Comparison of ENCODE assay signal across 8 cellular contexts in the genomic region with DNA sequence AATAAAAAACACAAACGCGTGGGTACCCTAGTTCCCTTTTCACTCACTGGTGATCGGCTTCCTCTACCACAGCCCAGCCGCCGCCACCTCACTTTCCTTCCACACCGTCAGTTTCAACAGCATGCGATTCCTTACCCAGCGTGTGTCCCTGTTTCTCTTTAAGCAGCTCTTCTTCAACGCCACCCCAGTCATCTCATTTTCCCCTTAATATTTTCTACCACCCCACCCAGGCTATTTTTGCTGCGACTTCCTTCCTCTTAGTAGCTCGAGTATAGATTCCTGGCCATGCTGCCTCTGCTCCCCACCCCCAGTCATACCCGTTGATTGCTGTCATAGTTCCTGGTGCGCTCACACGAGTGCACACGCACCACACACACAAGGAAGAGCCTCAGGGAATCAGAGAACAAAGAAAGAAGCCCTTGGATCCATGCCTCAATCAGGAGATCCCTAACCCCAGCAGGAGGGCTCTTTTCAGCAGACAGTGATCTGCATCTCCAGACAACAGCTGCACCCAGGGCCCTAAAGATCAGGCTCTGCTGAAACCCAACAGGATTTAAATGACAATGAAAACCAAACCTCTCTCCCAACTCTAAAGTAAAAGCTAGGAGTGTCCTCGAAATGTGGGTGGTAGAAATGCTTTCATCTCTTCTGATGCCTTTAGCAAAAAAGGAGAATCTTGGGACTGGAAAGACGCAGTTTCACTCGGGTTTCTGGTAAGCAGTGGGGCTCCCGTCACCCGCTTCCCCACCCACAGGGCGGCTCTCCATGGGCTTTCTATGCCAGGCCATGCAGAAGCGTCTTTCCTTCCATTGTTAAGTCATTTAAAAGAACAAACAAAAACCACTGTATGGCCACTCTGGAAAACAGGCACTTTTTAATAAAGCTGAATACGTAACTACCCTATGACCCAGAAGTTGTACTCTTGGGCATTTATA. TPM values are rescaled to one million over a fixed set of nuclear protein-coding genes. Genes with fewer than 3 reads are reported as not detected.
DNase-seq lines count a peak whose midpoint lies in the region; ATAC-seq and TF ChIP-seq lines count a peak whose summit lies in the region.

No MANE protein-coding gene starts in this region.

- H3K4me1 Mint-ChIP-seq in T-helper 17 cell (peaks cover 49% of the 10 kb centered on the region), chondrocyte (ENCODE audit: low read depth) (peaks cover 57% of the 10 kb centered on the region)

- peak overlapping the region; percentile 98 for H3K27ac Mint-ChIP-seq in T-helper 17 cell
- peak overlapping the region; percentile 99 for H3K27ac Mint-ChIP-seq in chondrocyte (ENCODE audit: unreplicated experiment)

- H3K9ac ChIP-seq in MM.1S (ENCODE audit: low read length): peak overlapping the region; percentile 94

- H3K4me3 Mint-ChIP-seq in T-helper 17 cell: peak overlapping the region; percentile 94
- peak overlapping the region; percentile 72 for H3K4me3 Mint-ChIP-seq in chondrocyte (ENCODE audit: unreplicated experiment)

- peak overlapping the region; percentile 97 for H3K27ac ChIP-seq in MM.1S (ENCODE audit: low read length)

- TF ChIP-seq CTCF in MM.1S (IDR thresholded peaks at IDR 0.05; ENCODE audit: low read length) (no peak), chondrocyte (IDR thresholded peaks at IDR 0.05) (no peak), kidney epithelial cell (IDR thresholded peaks at IDR 0.05; ENCODE audit: insufficient read depth, low read length, poor library complexity, severe bottlenecking) (no peak)

- H3K9me3 Mint-ChIP-seq in chondrocyte (ENCODE audit: low read depth): no peaks in the 10 kb centered on the region

- ATAC-seq in T-helper 17 cell: peak; percentile 58
- no peak for ATAC-seq in HG03469 (IDR thresholded peaks at IDR 0.05; ENCODE audit: unreplicated experiment)

- peaks cover 50% of the 10 kb centered on the region for H3K4me1 ChIP-seq in MM.1S (ENCODE audit: low read length)

- H3F3A ChIP-seq in MM.1S (ENCODE audit: insufficient read depth, low read length): peaks cover 68% of the 10 kb centered on the region

- H3K4me2 ChIP-seq in MM.1S (ENCODE audit: low read depth, low read length): peak overlapping the region; percentile 92

- peak overlapping the region; percentile 59 for H3K4me3 ChIP-seq in MM.1S (ENCODE audit: low read length)
- no peak overlapping the region for H3K4me3 ChIP-seq in kidney epithelial cell (ENCODE audit: low read depth, low read length)

- H3K9me2 ChIP-seq in MM.1S (replicated peaks; ENCODE audit: insufficient read depth, low read length): no peaks in the 10 kb centered on the region

- H3K27me3 ChIP-seq in MM.1S (replicated peaks; ENCODE audit: insufficient read depth, low read length): no peaks in the 10 kb centered on the region
- no peaks in the 10 kb centered on the region for H3K27me3 ChIP-seq in kidney epithelial cell (ENCODE audit: control insufficient read depth, insufficient read depth, low read length)

- H3K36me3 Mint-ChIP-seq in T-helper 17 cell (ENCODE audit: low read depth): peaks cover 4% of the 10 kb centered on the region
- peaks cover 13% of the 10 kb centered on the region for H3K36me3 Mint-ChIP-seq in chondrocyte (ENCODE audit: low read depth)

- H3K9me3 ChIP-seq in MM.1S (replicated peaks; ENCODE audit: insufficient read depth, low read length) (no peaks in the 10 kb centered on the region), T-helper 17 cell (ENCODE audit: control insufficient read depth, low read length, poor library complexity, severe bottlenecking) (no peaks in the 10 kb centered on the region)

- H2AFZ ChIP-seq in MM.1S (ENCODE audit: low read length): no peak overlapping the region

- H3K79me2 ChIP-seq in MM.1S (ENCODE audit: low read length): peaks cover 89% of the 10 kb centered on the region

- H3K27me3 Mint-ChIP-seq in T-helper 17 cell (no peaks in the 10 kb centered on the region), chondrocyte (ENCODE audit: low read depth) (no peaks in the 10 kb centered on the region)

- no peaks in the 10 kb centered on the region for H4K20me1 ChIP-seq in MM.1S (ENCODE audit: insufficient read depth, low read length)

- DNase-seq in ELR (ENCODE audit: low read depth) (peak; percentile 85), MM.1S (peak; percentile 49), T-helper 17 cell (no peak), chondrocyte (ENCODE audit: low spot score) (no peak), kidney epithelial cell (ENCODE audit: low read depth) (peak; percentile 37)
- DNase-seq in stimulated activated CD4-positive, alpha-beta T cell treated with anti-CD3 and anti-CD28 coated beads, Interleukin-2, amount 100 ng/mL, for 24 hours: peak; percentile 69 to 76
- DNase-seq in central memory CD4-positive, alpha-beta T cell: no peak

- peaks cover 4% of the 10 kb centered on the region; the same call in 1 of the 2 replicates for H3K36me3 ChIP-seq in MM.1S (replicated peaks; ENCODE audit: insufficient read depth, low read length)
- H3K36me3 ChIP-seq in kidney epithelial cell (ENCODE audit: control insufficient read depth, insufficient read depth, low read length): peaks cover 3% of the 10 kb centered on the region

RNA-seq across cellular contexts. Expression of gene VPS37B, which starts 23.8 kb away (rescaled TPM):
- 10 to 100 TPM; 82.2 to 90.5 TPM for total RNA-seq in T-helper 17 cell
- 17.4 to 25.3 TPM (median 24.4 TPM) in 3 replicates for total RNA-seq in chondrocyte
- total RNA-seq in kidney epithelial cell: 81.5 and 83.9 TPM in 2 replicates

RNA-seq across cellular contexts. Expression of gene HIP1R, which starts 36.9 kb away (rescaled TPM):
- total RNA-seq in T-helper 17 cell (10 to 100 TPM; 61.5 to 67.4 TPM), chondrocyte (13.8 to 14.1 TPM (median 13.8 TPM) in 3 replicates), kidney epithelial cell (86.5 and 108 TPM in 2 replicates)

Comparison
In these comparisons a context has a peak if more than half of its experiments do, and no peak if none do; other contexts are left out.
1. DNase-seq: peak in ELR (single experiment), MM.1S (single experiment), kidney epithelial cell (single experiment) and stimulated activated CD4-positive, alpha-beta T cell treated with anti-CD3 and anti-CD28 coated beads, Interleukin-2, amount 100 ng/mL, for 24 hours (2 of 2); none in T-helper 17 cell (0 of 3), chondrocyte (single experiment) and central memory CD4-positive, alpha-beta T cell (single experiment).